10 cellular contexts compared by ENCODE assay signal in genomic region chr10:124685251-124685650, GRCh38. TPM values are rescaled to one million over a fixed set of nuclear protein-coding genes. Genes with fewer than 3 reads are reported as not detected.
A peak's percentile ranks its signal among the peaks of the same experiment; 100 is the strongest.
DNase-seq lines count a peak whose midpoint lies in the region; ATAC-seq and TF ChIP-seq lines count a peak whose summit lies in the region.
"Had no signal": no experiment of that assay in that cellular context is flagged by ENCODE, and none has a peak within 500 bp of the region (broad histone marks: within the 10 kb centered on the region; RNA-seq: fewer than 3 reads in every experiment).

No MANE protein-coding gene starts in this region.

- H3K9me3 Mint-ChIP-seq in CD4-positive, alpha-beta T cell, result no peaks in the 10 kb centered on the region

- H3K36me3 ChIP-seq in Peyer's patch (peaks cover 0 to 26% (median 0%) of the 10 kb centered on the region in 3 donors), parathyroid adenoma (ENCODE audit: control insufficient read depth, insufficient read depth, low read length) (no peaks in the 10 kb centered on the region)

- H3K9me3 ChIP-seq in CD4-positive, alpha-beta T cell (ENCODE audit: control insufficient read depth, low read length), result no peaks in the 10 kb centered on the region
- H3K9me3 ChIP-seq in Peyer's patch, result no peaks in the 10 kb centered on the region
- no peaks in the 10 kb centered on the region for H3K9me3 ChIP-seq in parathyroid adenoma (ENCODE audit: control insufficient read depth, low read length)
- H3K9me3 ChIP-seq: SK-N-SH had no signal

- no peak overlapping the region for H2AFZ ChIP-seq in parathyroid adenoma

- H3K27ac Mint-ChIP-seq in CD4-positive, alpha-beta T cell, result peak overlapping the region; percentile 78

- H3K4me3 Mint-ChIP-seq in CD4-positive, alpha-beta T cell, result peak overlapping the region; percentile 47

- no peak overlapping the region for H3K4me3 ChIP-seq in Peyer's patch
- H3K4me3 ChIP-seq in parathyroid adenoma (ENCODE audit: low read depth, low read length), result no peak overlapping the region

- POLR2A ChIA-PET in CD4-positive, alpha-beta T cell (lab: Charles Lee), result interaction anchor here (0.7 to 3.0 kb wide), 7 partner anchors 9 to 38 kb away, joined by 3 to 16 read pairs (median 7); no protein-coding TSS in a partner anchor

- ATAC-seq in CD4-positive, alpha-beta T cell (ENCODE audit: poor library complexity), result peak; percentile 40
- ATAC-seq in Right ventricle myocardium inferior (peak; percentile 64), HG02678 (IDR thresholded peaks at IDR 0.05; ENCODE audit: unreplicated experiment) (no peak), HG03196 (IDR thresholded peaks at IDR 0.05; ENCODE audit: unreplicated experiment) (no peak), HG02798 (IDR thresholded peaks at IDR 0.05; ENCODE audit: poor library complexity, unreplicated experiment) (no peak)

- H3K4me1 Mint-ChIP-seq in CD4-positive, alpha-beta T cell (ENCODE audit: low read depth), result peaks cover 92% of the 10 kb centered on the region

- TF ChIP-seq CTCF in CD4-positive, alpha-beta T cell (IDR thresholded peaks at IDR 0.05), result no peak
- TF ChIP-seq CTCF in Peyer's patch (IDR thresholded peaks at IDR 0.05) (no peak), parathyroid adenoma (IDR thresholded peaks at IDR 0.05) (no peak)

- H3K27ac ChIP-seq in CD4-positive, alpha-beta T cell (ENCODE audit: low read depth, low read length), result no peak overlapping the region
- H3K27ac ChIP-seq in Peyer's patch, result peak overlapping the region; percentile 6 to 49 (median 26)
- H3K27ac ChIP-seq in parathyroid adenoma, result peak overlapping the region; percentile 75

- peaks cover 41% of the 10 kb centered on the region for H3K36me3 Mint-ChIP-seq in CD4-positive, alpha-beta T cell (ENCODE audit: low read depth)

- no peak for TF ChIP-seq POLR2A in Peyer's patch (IDR thresholded peaks at IDR 0.05)

- no peak overlapping the region for H3K9ac ChIP-seq in parathyroid adenoma
- H3K9ac ChIP-seq: SK-N-SH had no signal

- no peak overlapping the region for H3K4me2 ChIP-seq in parathyroid adenoma (ENCODE audit: low read length)
- H3K4me2 ChIP-seq: SK-N-SH had no signal

- no peaks in the 10 kb centered on the region for H3K27me3 Mint-ChIP-seq in CD4-positive, alpha-beta T cell

- intact Hi-C loops in CD4-positive, alpha-beta T cell (cut with DNase I, micrococcal nuclease), result loop anchor here in 1 of 2 experiments (5.0 kb wide), 1 partner anchor 38 kb away; no protein-coding TSS in a partner anchor
- intact Hi-C loops in Right ventricle myocardium inferior (cut with DNase I), result no loop called here

- H3K27me3 ChIP-seq in CD4-positive, alpha-beta T cell (ENCODE audit: control insufficient read depth, insufficient read depth, low read length), result no peaks in the 10 kb centered on the region
- H3K27me3 ChIP-seq in Peyer's patch (no peaks in the 10 kb centered on the region), parathyroid adenoma (ENCODE audit: control insufficient read depth, insufficient read depth, low read length) (no peaks in the 10 kb centered on the region)

- CTCF ChIA-PET in CD4-positive, alpha-beta T cell (lab: Charles Lee), result interaction anchor here (1.2 to 2.5 kb wide), 2 partner anchors 33 to 57 kb away, joined by 4 to 13 read pairs; no protein-coding TSS in a partner anchor

- no peak for DNase-seq in CD4-positive, alpha-beta T cell
- DNase-seq in Peyer's patch (peak in 2 of 3 donors; percentile 54 to 68), Right ventricle myocardium inferior (ENCODE audit: missing footprints) (peak; percentile 87), DMS79 (lab: John Stamatoyannopoulos, UW) (no peak)
- DNase-seq: NCI-H1048, SK-N-SH had no signal

- peaks cover 41% of the 10 kb centered on the region for H3K79me2 ChIP-seq in parathyroid adenoma

- H3K4me1 ChIP-seq in Peyer's patch (peaks cover 0 to 60% (median 8%) of the 10 kb centered on the region in 4 donors), parathyroid adenoma (peaks cover 55% of the 10 kb centered on the region)

RNA-seq across cellular contexts. Expression of gene FAM53B, which starts 58.9 kb away (rescaled TPM):
- 10 to 100 TPM; 32.9 to 33.6 TPM for total RNA-seq in CD4-positive, alpha-beta T cell
- 10 to 100 TPM; 72.7 to 92.1 (median 80.5) TPM for total RNA-seq in Peyer's patch
- 41.2 TPM for total RNA-seq in Right ventricle myocardium inferior

Comparison
In these comparisons a context has a peak if more than half of its experiments do, and no peak if none do; other contexts are left out.
1. ATAC-seq: peak in CD4-positive, alpha-beta T cell (single experiment) and Right ventricle myocardium inferior (single experiment); none in HG02678 (single experiment), HG03196 (single experiment) and HG02798 (single experiment).
2. DNase-seq: peak in Peyer's patch (2 of 3) and Right ventricle myocardium inferior (single experiment); none in CD4-positive, alpha-beta T cell (0 of 10) and DMS79 (single experiment).